16 cellular contexts compared by ENCODE assay signal in genomic region chr4:52317361-52317879, GRCh38.
A peak's percentile ranks its signal among the peaks of the same experiment; 100 is the strongest.
DNase-seq lines count a peak whose midpoint lies in the region; ATAC-seq, FAIRE-seq and TF ChIP-seq lines count a peak whose summit lies in the region.
"Had no signal": no experiment of that assay in that cellular context is flagged by ENCODE, and none has a peak within 500 bp of the region (broad histone marks: within the 10 kb centered on the region; RNA-seq: fewer than 3 reads in every experiment).

No MANE protein-coding gene starts in this region.

- no peak overlapping the region for H3K23ac ChIP-seq in trophoblast cell (ENCODE audit: low read length)

- H4K91ac ChIP-seq in trophoblast cell (ENCODE audit: low read depth, low read length), result no peak overlapping the region

- intact Hi-C loops in PC-9 (cut with micrococcal nuclease; ENCODE audit: unreplicated experiment), result no loop called here

- H3K4me1 ChIP-seq in DOHH2 (ENCODE audit: control insufficient read depth, low read length) (peaks cover 42% of the 10 kb centered on the region), PC-9 (replicated peaks; ENCODE audit: insufficient read depth) (peaks cover 26% of the 10 kb centered on the region), trophoblast cell (ENCODE audit: control insufficient read depth in 1 of 2, insufficient read depth in 2 of 2, low read length in 2 of 2) (peaks cover 5 to 12% of the 10 kb centered on the region in 2 experiments)
- H3K4me1 ChIP-seq: BLaER1 treated with 17β-estradiol and CSF1 and Interleukin-3, amounts not matched to agents 10 nM and 100 nM had no signal

- H3K9ac ChIP-seq in trophoblast cell (ENCODE audit: low read length), result no peak overlapping the region
- H3K9ac ChIP-seq: BLaER1 treated with 17β-estradiol and CSF1 and Interleukin-3, amounts not matched to agents 10 nM and 100 nM had no signal

- ATAC-seq in HG03159 (IDR thresholded peaks at IDR 0.05; ENCODE audit: unreplicated experiment), result no peak
- ATAC-seq: GM23338 had no signal

- H3K9me2 ChIP-seq in DOHH2 (replicated peaks; ENCODE audit: control insufficient read depth, low read length), result no peaks in the 10 kb centered on the region
- no peaks in the 10 kb centered on the region for H3K9me2 ChIP-seq in PC-9 (ENCODE audit: insufficient read depth)

- H2AFZ ChIP-seq in PC-9 (no peak overlapping the region), trophoblast cell (ENCODE audit: insufficient read depth, low read length, poor library complexity) (no peak overlapping the region)

- FAIRE-seq in frontal cortex (lab: Jason Lieb, UNC), result no peak
- FAIRE-seq: G401.6, GM12891 had no signal

- H3K27ac ChIP-seq in DOHH2 (ENCODE audit: low read depth, low read length) (peak overlapping the region; percentile 16; the same call in 1 of the 2 replicates), PC-9 (peak overlapping the region; percentile 33), trophoblast cell (ENCODE audit: low read depth, low read length) (no peak overlapping the region)
- H3K27ac ChIP-seq: BLaER1 treated with 17β-estradiol and CSF1 and Interleukin-3, amounts not matched to agents 10 nM and 100 nM had no signal

- DNase-seq in PC-9 (no peak), epithelial cell of esophagus (ENCODE audit: low read depth) (peak; percentile 61), trophoblast cell (peak in 1 of 2 donors; percentile 47), NCI-H1436 (lab: John Stamatoyannopoulos, UW) (no peak), frontal cortex (ENCODE audit: low spot score in 2 of 2) (no peak)
- DNase-seq: 8988T; Calu3; CD4-positive, CD25-positive, alpha-beta regulatory T cell; DMS 273 treated with DMSO at 0.1 percent for 48 hours; H7 had no signal

- H3K4me3 ChIP-seq in DOHH2 (ENCODE audit: low read length) (no peak overlapping the region), PC-9 (no peak overlapping the region), epithelial cell of esophagus (ENCODE audit: low read length) (no peak overlapping the region), trophoblast cell (ENCODE audit: low read depth, low read length) (no peak overlapping the region)
- H3K4me3 ChIP-seq: BLaER1 treated with 17β-estradiol and CSF1 and Interleukin-3, amounts not matched to agents 10 nM and 100 nM; GM23338 had no signal

- H3K14ac ChIP-seq in trophoblast cell (ENCODE audit: low read length), result no peak overlapping the region

- CTCF ChIA-PET in PC-9 (lab: Charles Lee), result no interaction called here

- H3K4me2 ChIP-seq in DOHH2 (ENCODE audit: low read length), result peak overlapping the region; percentile 27; the same call in 1 of the 2 replicates
- H3K4me2 ChIP-seq in PC-9, result no peak overlapping the region
- H3K4me2 ChIP-seq in trophoblast cell (ENCODE audit: low read length), result no peak overlapping the region
- H3K4me2 ChIP-seq: BLaER1 treated with 17β-estradiol and CSF1 and Interleukin-3, amounts not matched to agents 10 nM and 100 nM; GM23338 had no signal

- no CpG with 5 or more reads among the region's 3 CpGs for WGBS in trophoblast cell (ENCODE audit: extremely low coverage, insufficient coverage, insufficient read length)

- no peak overlapping the region for H4K8ac ChIP-seq in trophoblast cell (ENCODE audit: low read depth, low read length)

- no peaks in the 10 kb centered on the region for H3K27me3 ChIP-seq in DOHH2 (ENCODE audit: control insufficient read depth, low read length)
- H3K27me3 ChIP-seq in PC-9 (ENCODE audit: insufficient read depth, low read depth), result no peaks in the 10 kb centered on the region
- no peaks in the 10 kb centered on the region for H3K27me3 ChIP-seq in trophoblast cell (ENCODE audit: insufficient read depth, low read length)
- H3K27me3 ChIP-seq: BLaER1 treated with 17β-estradiol and CSF1 and Interleukin-3, amounts not matched to agents 10 nM and 100 nM had no signal

- no peak overlapping the region for H2BK12ac ChIP-seq in trophoblast cell (ENCODE audit: low read length)

- no peaks in the 10 kb centered on the region for H3K79me2 ChIP-seq in DOHH2 (ENCODE audit: control insufficient read depth, low read length)
- no peaks in the 10 kb centered on the region for H3K79me2 ChIP-seq in PC-9 (ENCODE audit: low read depth)
- H3K79me2 ChIP-seq in trophoblast cell (ENCODE audit: control insufficient read depth, insufficient read depth, low read length, poor library complexity), result no peaks in the 10 kb centered on the region

- H2BK5ac ChIP-seq in trophoblast cell (ENCODE audit: low read depth, low read length, poor library complexity), result no peak overlapping the region

- H3K18ac ChIP-seq in trophoblast cell (ENCODE audit: low read length), result no peak overlapping the region

- H3K36me3 ChIP-seq in DOHH2 (ENCODE audit: control insufficient read depth, low read length) (no peaks in the 10 kb centered on the region), PC-9 (ENCODE audit: low read depth) (no peaks in the 10 kb centered on the region), trophoblast cell (ENCODE audit: control insufficient read depth in 1 of 2, insufficient read depth in 2 of 2, low read length in 2 of 2) (no peaks in the 10 kb centered on the region)
- H3K36me3 ChIP-seq: BLaER1 treated with 17β-estradiol and CSF1 and Interleukin-3, amounts not matched to agents 10 nM and 100 nM had no signal

- H2AK5ac ChIP-seq in trophoblast cell (ENCODE audit: low read length), result no peak overlapping the region

- H4K20me1 ChIP-seq in DOHH2 (ENCODE audit: control insufficient read depth, insufficient read depth, low read depth, low read length), result no peaks in the 10 kb centered on the region
- H4K20me1 ChIP-seq in PC-9 (ENCODE audit: insufficient read depth), result no peaks in the 10 kb centered on the region
- H4K20me1 ChIP-seq: BLaER1 treated with 17β-estradiol and CSF1 and Interleukin-3, amounts not matched to agents 10 nM and 100 nM had no signal

- peaks cover 7% of the 10 kb centered on the region for H3K79me1 ChIP-seq in trophoblast cell (ENCODE audit: low read length)

- TF ChIP-seq CTCF in DOHH2 (IDR thresholded peaks at IDR 0.05; ENCODE audit: low read depth, low read length, poor library complexity, severe bottlenecking) (no peak), PC-9 (conservative IDR thresholded peaks at IDR 0.05) (no peak), epithelial cell of esophagus (IDR thresholded peaks at IDR 0.05; ENCODE audit: insufficient read depth, low read depth, low read length, missing control alignments) (no peak)

- H4K12ac ChIP-seq in trophoblast cell (ENCODE audit: low read depth, low read length), result no peak overlapping the region

- no peaks in the 10 kb centered on the region for H3K9me3 ChIP-seq in DOHH2 (ENCODE audit: control insufficient read depth, insufficient read depth, low read length)
- no peaks in the 10 kb centered on the region for H3K9me3 ChIP-seq in PC-9 (ENCODE audit: insufficient read depth, low read depth)
- H3K9me3 ChIP-seq in trophoblast cell (ENCODE audit: insufficient read depth, low read depth, low read length), result no peaks in the 10 kb centered on the region
- H3K9me3 ChIP-seq: BLaER1 treated with 17β-estradiol and CSF1 and Interleukin-3, amounts not matched to agents 10 nM and 100 nM had no signal

- peak overlapping the region; percentile 53 for H2BK120ac ChIP-seq in trophoblast cell (ENCODE audit: insufficient read depth, low read length, poor library complexity)

- no peak overlapping the region for H3K4ac ChIP-seq in trophoblast cell (ENCODE audit: low read depth, low read length)

- H3F3A ChIP-seq in DOHH2 (ENCODE audit: control insufficient read depth, insufficient read depth), result no peaks in the 10 kb centered on the region
- H3F3A ChIP-seq in PC-9 (ENCODE audit: insufficient read depth, low read depth), result peaks cover 4% of the 10 kb centered on the region; the same call in 1 of the 2 replicates

- POLR2A ChIA-PET in PC-9 (lab: Charles Lee; ENCODE audit: unreplicated experiment), result no interaction called here

- BruUV-seq in PC-9 (replicated peaks; lab: Mats Ljungman, UMichigan), result no TSS peak
